In genomic region chrX:105837227-105837626, GRCh38 we compare ENCODE assay signal across 12 cellular contexts. TPM values are rescaled to one million over a fixed set of nuclear protein-coding genes. Genes with fewer than 3 reads are reported as not detected.
DNase-seq lines count a peak whose midpoint lies in the region; ATAC-seq and TF ChIP-seq lines count a peak whose summit lies in the region.
"Had no signal": no experiment of that assay in that cellular context is flagged by ENCODE, and none has a peak within 500 bp of the region (broad histone marks: within the 10 kb centered on the region; RNA-seq: fewer than 3 reads in every experiment).

No MANE protein-coding gene starts in this region.

- ATAC-seq in right cardiac atrium (peak in 1 of 2 donors; percentile 36), gastrocnemius medialis (peak; percentile 36 to 41), HG02588 (IDR thresholded peaks at IDR 0.05; ENCODE audit: unreplicated experiment) (no peak)
- ATAC-seq: Panc1 had no signal

- no peaks in the 10 kb centered on the region for H3K4me1 ChIP-seq in right cardiac atrium (ENCODE audit: control insufficient read depth, insufficient read depth, low read length)
- H3K4me1 ChIP-seq in gastrocnemius medialis, result no peaks in the 10 kb centered on the region

- no peaks in the 10 kb centered on the region for H3K4me1 Mint-ChIP-seq in activated T-helper 1 cell treated with anti-CD3 and anti-CD28 coated beads, Interleukin-12 subunit alpha, Interleukin-12 subunit beta, Interleukin-2, Interleukin-4 antibody, amounts not matched to agents 30 ng/mL and 10 ng/mL and 1 ng/mL, durations not matched to agents 14 hours and 24 hours and 36 hours (ENCODE audit: low read depth)
- H3K4me1 Mint-ChIP-seq in activated naive CD8-positive, alpha-beta T cell treated with anti-CD3 and anti-CD28 coated beads for 36 hours, result no peaks in the 10 kb centered on the region
- H3K4me1 Mint-ChIP-seq: memory B cell had no signal

- no peak overlapping the region for H3K4me3 Mint-ChIP-seq in activated T-helper 1 cell treated with anti-CD3 and anti-CD28 coated beads, Interleukin-12 subunit alpha, Interleukin-12 subunit beta, Interleukin-2, Interleukin-4 antibody, amounts not matched to agents 30 ng/mL and 10 ng/mL and 1 ng/mL, durations not matched to agents 14 hours and 24 hours and 36 hours
- H3K4me3 Mint-ChIP-seq in activated naive CD8-positive, alpha-beta T cell treated with anti-CD3 and anti-CD28 coated beads for 36 hours, result no peak overlapping the region
- H3K4me3 Mint-ChIP-seq: dendritic cell treated with granulocyte-macrophage colony-stimulating factor and Interleukin-4, amounts not matched to agents 40 ng/mL and 50 ng/mL, for 4 days; memory B cell had no signal

- no peaks in the 10 kb centered on the region for H3K9me3 Mint-ChIP-seq in activated T-helper 1 cell treated with anti-CD3 and anti-CD28 coated beads, Interleukin-12 subunit alpha, Interleukin-12 subunit beta, Interleukin-2, Interleukin-4 antibody, amounts not matched to agents 30 ng/mL and 10 ng/mL and 1 ng/mL, durations not matched to agents 14 hours and 24 hours and 36 hours
- H3K9me3 Mint-ChIP-seq in activated naive CD8-positive, alpha-beta T cell treated with anti-CD3 and anti-CD28 coated beads for 36 hours, result no peaks in the 10 kb centered on the region
- H3K9me3 Mint-ChIP-seq: dendritic cell treated with granulocyte-macrophage colony-stimulating factor and Interleukin-4, amounts not matched to agents 40 ng/mL and 50 ng/mL, for 4 days had no signal

- in situ Hi-C loops in gastrocnemius medialis (cut with MboI; ENCODE audit: low sequenced_read_pairs in 4 of 4), result no loop called here

- H3K27ac Mint-ChIP-seq in activated T-helper 1 cell treated with anti-CD3 and anti-CD28 coated beads, Interleukin-12 subunit alpha, Interleukin-12 subunit beta, Interleukin-2, Interleukin-4 antibody, amounts not matched to agents 30 ng/mL and 10 ng/mL and 1 ng/mL, durations not matched to agents 14 hours and 24 hours and 36 hours, result no peak overlapping the region
- H3K27ac Mint-ChIP-seq in activated naive CD8-positive, alpha-beta T cell treated with anti-CD3 and anti-CD28 coated beads for 36 hours, result no peak overlapping the region
- H3K27ac Mint-ChIP-seq: dendritic cell treated with granulocyte-macrophage colony-stimulating factor and Interleukin-4, amounts not matched to agents 40 ng/mL and 50 ng/mL, for 4 days; memory B cell had no signal

- DNase-seq in MG63, result peak; percentile 80
- peak; percentile 42 for DNase-seq in brain pericyte (ENCODE audit: low read depth, low spot score)
- peak; percentile 51 to 79 (median 55) for DNase-seq in right cardiac atrium
- DNase-seq in gastrocnemius medialis, result peak; percentile 6 to 15
- DNase-seq in NCI-H1048 (lab: John Stamatoyannopoulos, UW), result no peak
- no peak for DNase-seq in activated T-helper 1 cell treated with anti-CD3 and anti-CD28 coated beads, Interleukin-12 subunit alpha, Interleukin-12 subunit beta, Interleukin-2, Interleukin-4 antibody, amounts not matched to agents 30 ng/mL and 10 ng/mL and 1 ng/mL, durations not matched to agents 14 hours and 24 hours and 36 hours (ENCODE audit: low spot score)
- DNase-seq in activated naive CD8-positive, alpha-beta T cell treated with anti-CD3 and anti-CD28 coated beads for 36 hours, result no peak

- no peaks in the 10 kb centered on the region for H3K27me3 ChIP-seq in MG63
- no peaks in the 10 kb centered on the region for H3K27me3 ChIP-seq in right cardiac atrium (ENCODE audit: control insufficient read depth, insufficient read depth)
- H3K27me3 ChIP-seq in gastrocnemius medialis, result no peaks in the 10 kb centered on the region

- no peaks in the 10 kb centered on the region for H3K9me3 ChIP-seq in MG63
- no peaks in the 10 kb centered on the region for H3K9me3 ChIP-seq in right cardiac atrium (ENCODE audit: control insufficient read depth, low read length)
- H3K9me3 ChIP-seq in gastrocnemius medialis, result no peaks in the 10 kb centered on the region

- H3K36me3 Mint-ChIP-seq in activated T-helper 1 cell treated with anti-CD3 and anti-CD28 coated beads, Interleukin-12 subunit alpha, Interleukin-12 subunit beta, Interleukin-2, Interleukin-4 antibody, amounts not matched to agents 30 ng/mL and 10 ng/mL and 1 ng/mL, durations not matched to agents 14 hours and 24 hours and 36 hours (ENCODE audit: low read depth), result no peaks in the 10 kb centered on the region
- no peaks in the 10 kb centered on the region for H3K36me3 Mint-ChIP-seq in activated naive CD8-positive, alpha-beta T cell treated with anti-CD3 and anti-CD28 coated beads for 36 hours
- H3K36me3 Mint-ChIP-seq: memory B cell had no signal

- intact Hi-C loops in right cardiac atrium (cut with DNase I), result no loop called here
- intact Hi-C loops in gastrocnemius medialis (cut with DNase I; ENCODE audit: low total_unique reads), result no loop called here
- intact Hi-C loops in activated T-helper 1 cell treated with anti-CD3 and anti-CD28 coated beads, Interleukin-12 subunit alpha, Interleukin-12 subunit beta, Interleukin-2, Interleukin-4 antibody, amounts not matched to agents 30 ng/mL and 10 ng/mL and 1 ng/mL, durations not matched to agents 14 hours and 24 hours and 36 hours (cut with micrococcal nuclease), result no loop called here

- H3K36me3 ChIP-seq in MG63 (no peaks in the 10 kb centered on the region), gastrocnemius medialis (no peaks in the 10 kb centered on the region)

- no peak overlapping the region for H3K27ac ChIP-seq in right cardiac atrium (ENCODE audit: low read length)
- H3K27ac ChIP-seq in gastrocnemius medialis, result no peak overlapping the region

- no peaks in the 10 kb centered on the region for H3K27me3 Mint-ChIP-seq in activated T-helper 1 cell treated with anti-CD3 and anti-CD28 coated beads, Interleukin-12 subunit alpha, Interleukin-12 subunit beta, Interleukin-2, Interleukin-4 antibody, amounts not matched to agents 30 ng/mL and 10 ng/mL and 1 ng/mL, durations not matched to agents 14 hours and 24 hours and 36 hours (ENCODE audit: insufficient read depth)
- no peaks in the 10 kb centered on the region for H3K27me3 Mint-ChIP-seq in activated naive CD8-positive, alpha-beta T cell treated with anti-CD3 and anti-CD28 coated beads for 36 hours
- H3K27me3 Mint-ChIP-seq: dendritic cell treated with granulocyte-macrophage colony-stimulating factor and Interleukin-4, amounts not matched to agents 40 ng/mL and 50 ng/mL, for 4 days; memory B cell had no signal

- TF ChIP-seq POLR2A in gastrocnemius medialis (IDR thresholded peaks at IDR 0.05), result no peak

- H3K4me3 ChIP-seq in MG63 (no peak overlapping the region), right cardiac atrium (ENCODE audit: low read length) (no peak overlapping the region), gastrocnemius medialis (no peak overlapping the region)

- WGBS in right cardiac atrium, result 30% methylated on average over 2 of the region's 2 CpGs

- no peak for TF ChIP-seq CTCF in gastrocnemius medialis (IDR thresholded peaks at IDR 0.05 in 4 of 5, conservative IDR thresholded peaks at IDR 0.05 in 1 of 5)

RNA-seq across cellular contexts. Expression of gene NRK, which starts 14.9 kb away (rescaled TPM):
- not detected in 2 replicates for total RNA-seq in MG63 (2014; rRNA removed; shearing (Covaris generic); ENCODE audit: low replicate concordance)
- total RNA-seq in right cardiac atrium (under 1 TPM; 0.29 to 0.91 (median 0.67) TPM), gastrocnemius medialis (under 1 TPM in 3 of 4 donors, not detected in 1; 0.04 to 0.31 (median 0.26) TPM)
- 0.14 TPM for polyA plus RNA-seq in right cardiac atrium
- not detected in 2 replicates for total RNA-seq in activated T-helper 1 cell treated with anti-CD3 and anti-CD28 coated beads, Interleukin-12 subunit alpha, Interleukin-12 subunit beta, Interleukin-2, Interleukin-4 antibody, amounts not matched to agents 30 ng/mL and 10 ng/mL and 1 ng/mL, durations not matched to agents 14 hours and 24 hours and 36 hours
- not detected for total RNA-seq in activated naive CD8-positive, alpha-beta T cell treated with anti-CD3 and anti-CD28 coated beads for 36 hours
- total RNA-seq: activated CD8-positive, alpha-beta memory T cell treated with anti-CD3 and anti-CD28 coated beads for 36 hours had no signal

Comparison
In these comparisons a context has a peak if more than half of its experiments do, and no peak if none do; other contexts are left out.
1. DNase-seq: peak in MG63 (single experiment), brain pericyte (single experiment), right cardiac atrium (3 of 3) and gastrocnemius medialis (2 of 2); none in NCI-H1048 (single experiment), activated T-helper 1 cell treated with anti-CD3 and anti-CD28 coated beads, Interleukin-12 subunit alpha, Interleukin-12 subunit beta, Interleukin-2, Interleukin-4 antibody, amounts not matched to agents 30 ng/mL and 10 ng/mL and 1 ng/mL, durations not matched to agents 14 hours and 24 hours and 36 hours (single experiment) and activated naive CD8-positive, alpha-beta T cell treated with anti-CD3 and anti-CD28 coated beads for 36 hours (single experiment).